8 cellular contexts compared by ENCODE assay signal in the genomic region with DNA sequence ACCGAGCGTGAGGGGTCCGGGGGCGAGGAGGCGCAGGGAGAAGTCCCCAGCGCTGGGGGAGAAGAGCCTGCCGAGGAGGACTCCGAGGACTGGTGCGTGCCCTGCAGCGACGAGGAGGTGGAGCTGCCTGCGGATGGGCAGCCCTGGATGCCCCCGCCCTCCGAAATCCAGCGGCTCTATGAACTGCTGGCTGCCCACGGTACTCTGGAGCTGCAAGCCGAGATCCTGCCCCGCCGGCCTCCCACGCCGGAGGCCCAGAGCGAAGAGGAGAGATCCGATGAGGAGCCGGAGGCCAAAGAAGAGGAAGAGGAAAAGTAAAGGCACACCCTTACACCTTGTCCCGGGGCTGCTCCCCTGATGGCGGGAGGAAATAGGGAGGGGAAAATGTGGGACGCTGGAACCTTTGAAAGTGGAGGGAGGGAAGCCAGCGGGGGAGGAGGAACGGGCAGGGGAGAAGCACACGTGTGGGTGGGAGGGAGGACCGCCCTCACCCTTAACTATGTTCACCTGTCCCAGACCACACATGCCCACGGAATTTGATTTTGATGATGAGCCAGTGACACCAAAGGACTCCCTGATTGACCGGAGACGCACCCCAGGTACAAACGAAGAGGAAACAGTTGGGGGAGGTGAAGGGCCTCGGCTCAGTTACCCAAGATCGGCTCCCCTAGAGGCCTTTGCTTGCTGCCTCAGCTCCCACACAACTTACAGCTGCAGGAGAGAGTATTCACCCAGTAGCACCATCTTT. TPM values are rescaled to one million over a fixed set of nuclear protein-coding genes. Genes with fewer than 3 reads are reported as not detected.
DNase-seq lines count a peak whose midpoint lies in the region; ATAC-seq and TF ChIP-seq lines count a peak whose summit lies in the region.

No MANE protein-coding gene starts in this region.

- intact Hi-C loops in dendritic cell treated with granulocyte-macrophage colony-stimulating factor and Interleukin-4, amounts not matched to agents 40 ng/mL and 50 ng/mL, for 4 days (cut with micrococcal nuclease): loop anchor here (1.0 to 10.0 kb wide), 4 partner anchors 12 to 172 kb away; partner anchors contain the start of genes KIF22 and TAOK2

- H3K4me1 ChIP-seq in GM23338 (ENCODE audit: insufficient read depth): peaks cover 45% of the 10 kb centered on the region
- H3K4me1 ChIP-seq in lung (ENCODE audit: control insufficient read depth in 2 of 2, insufficient read depth in 2 of 2, low read length in 2 of 2): peaks cover 0 to 15% of the 10 kb centered on the region in 2 donors
- H3K4me1 ChIP-seq in subcutaneous abdominal adipose tissue (ENCODE audit: control insufficient read depth in 5 of 5, insufficient read depth in 5 of 5, low read length in 5 of 5): peaks cover 14 to 61% (median 54%) of the 10 kb centered on the region in 5 donors

- H3K9me2 ChIP-seq in GM23338 (ENCODE audit: insufficient read depth): no peaks in the 10 kb centered on the region

- H3K9me3 ChIP-seq in lung (ENCODE audit: control insufficient read depth in 2 of 2, insufficient read depth in 1 of 2, low read length in 1 of 2) (no peaks in the 10 kb centered on the region), subcutaneous abdominal adipose tissue (ENCODE audit: control insufficient read depth in 5 of 5, low read length in 5 of 5) (no peaks in the 10 kb centered on the region)

- WGBS in lung, 2 donors: 1 to 2% methylated on average over 35 to 37 of the region's 37 CpGs

- DNase-seq in GF-D8 (lab: John Stamatoyannopoulos, UW) (peak; percentile 49), GM23338 (ENCODE audit: low spot score) (peak; percentile 80), MV-4-11 (lab: John Stamatoyannopoulos, UW) (peak; percentile 47), lung (ENCODE audit: low spot score) (no peak)

- H3K36me3 Mint-ChIP-seq in GM23338 (ENCODE audit: low read depth): peaks cover 35% of the 10 kb centered on the region
- H3K36me3 Mint-ChIP-seq in dendritic cell treated with granulocyte-macrophage colony-stimulating factor and Interleukin-4, amounts not matched to agents 40 ng/mL and 50 ng/mL, for 4 days (ENCODE audit: low read depth): peaks cover 51% of the 10 kb centered on the region

- H3K36me3 ChIP-seq in GM23338 (ENCODE audit: insufficient read depth): peaks cover 13% of the 10 kb centered on the region
- H3K36me3 ChIP-seq in lung (ENCODE audit: control insufficient read depth in 2 of 2, insufficient read depth in 2 of 2, low read length in 2 of 2): peaks cover 0 to 4% of the 10 kb centered on the region in 2 donors
- H3K36me3 ChIP-seq in subcutaneous abdominal adipose tissue (ENCODE audit: control insufficient read depth in 5 of 5, insufficient read depth in 5 of 5, low read length in 5 of 5): peaks cover 0 to 14% (median 8%) of the 10 kb centered on the region in 5 donors

- peak overlapping the region; percentile 96 for H3K4me3 Mint-ChIP-seq in GM23338
- peak overlapping the region; percentile 96 for H3K4me3 Mint-ChIP-seq in dendritic cell treated with granulocyte-macrophage colony-stimulating factor and Interleukin-4, amounts not matched to agents 40 ng/mL and 50 ng/mL, for 4 days

- H4K20me1 ChIP-seq in GM23338 (replicated peaks; ENCODE audit: insufficient read depth): 0 out of 2 replicates have a peak, but pooled peaks cover 5% of the 10 kb centered on the region

- peak in 1 of 2 experiments; percentile 17; a peak in 2 of 4 replicates for TF ChIP-seq CTCF in GM23338 (conservative IDR thresholded peaks at IDR 0.05; ENCODE audit: low read depth in 2 of 2)
- TF ChIP-seq CTCF in VCaP (conservative IDR thresholded peaks at IDR 0.05): no peak
- TF ChIP-seq CTCF in lung (IDR thresholded peaks at IDR 0.05; ENCODE audit: control extremely low read depth, extremely low read depth): no peak

- peaks cover 23% of the 10 kb centered on the region for H3K79me2 ChIP-seq in GM23338 (replicated peaks; ENCODE audit: insufficient read depth)

- H3K27me3 ChIP-seq in GM23338 (ENCODE audit: insufficient read depth) (no peaks in the 10 kb centered on the region), lung (ENCODE audit: control insufficient read depth, insufficient read depth) (no peaks in the 10 kb centered on the region), subcutaneous abdominal adipose tissue (ENCODE audit: control insufficient read depth in 5 of 5, insufficient read depth in 4 of 5, low read length in 5 of 5) (no peaks in the 10 kb centered on the region)

- H3K4me2 ChIP-seq in GM23338: peak overlapping the region; percentile 98

- H3K9ac ChIP-seq in subcutaneous abdominal adipose tissue (ENCODE audit: low read length in 5 of 5): peak overlapping the region; percentile 26 to 89 (median 77)

- peak; percentile 19 for ATAC-seq in GM23338
- ATAC-seq in lung (ENCODE audit: insufficient read depth, low FRiP score): no peak
- no peak for ATAC-seq in HG03175 (IDR thresholded peaks at IDR 0.05; ENCODE audit: unreplicated experiment)

- H3K27ac ChIP-seq in GM23338 (ENCODE audit: low read depth) (peak overlapping the region; percentile 78), VCaP (peak overlapping the region; percentile 92), lung (ENCODE audit: low read depth in 1 of 2, low read length in 1 of 2) (peak overlapping the region; percentile 95 to 96), subcutaneous abdominal adipose tissue (ENCODE audit: low read depth, low read length) (peak overlapping the region; percentile 83)

- peak overlapping the region; percentile 97 for H3K27ac Mint-ChIP-seq in GM23338
- H3K27ac Mint-ChIP-seq in dendritic cell treated with granulocyte-macrophage colony-stimulating factor and Interleukin-4, amounts not matched to agents 40 ng/mL and 50 ng/mL, for 4 days: peak overlapping the region; percentile 98

- peaks cover 25% of the 10 kb centered on the region; the same call in 1 of the 2 replicates for H3F3A ChIP-seq in GM23338 (replicated peaks; ENCODE audit: low read depth)

- peaks cover 23% of the 10 kb centered on the region for H3K27me3 Mint-ChIP-seq in GM23338 (ENCODE audit: insufficient read depth, low read depth, poor library complexity)
- H3K27me3 Mint-ChIP-seq in dendritic cell treated with granulocyte-macrophage colony-stimulating factor and Interleukin-4, amounts not matched to agents 40 ng/mL and 50 ng/mL, for 4 days: peaks cover 31% of the 10 kb centered on the region

- H3K4me3 ChIP-seq in GM23338: peak overlapping the region; percentile 100
- H3K4me3 ChIP-seq in lung: peak overlapping the region; percentile 70
- H3K4me3 ChIP-seq in subcutaneous abdominal adipose tissue (ENCODE audit: low read depth in 1 of 5, low read length in 5 of 5): peak overlapping the region; percentile 60 to 91 (median 81)

- peak overlapping the region; percentile 97 for H2AFZ ChIP-seq in GM23338

- peaks cover 52% of the 10 kb centered on the region for H3K4me1 Mint-ChIP-seq in GM23338
- peaks cover 71% of the 10 kb centered on the region for H3K4me1 Mint-ChIP-seq in dendritic cell treated with granulocyte-macrophage colony-stimulating factor and Interleukin-4, amounts not matched to agents 40 ng/mL and 50 ng/mL, for 4 days (ENCODE audit: low read depth)

- peaks cover 4% of the 10 kb centered on the region; the same call in 1 of the 3 replicates for H3K9me3 Mint-ChIP-seq in GM23338
- no peaks in the 10 kb centered on the region for H3K9me3 Mint-ChIP-seq in dendritic cell treated with granulocyte-macrophage colony-stimulating factor and Interleukin-4, amounts not matched to agents 40 ng/mL and 50 ng/mL, for 4 days

TF ChIP-seq in GM23338, 12 proteins besides CTCF, POLR2A, EP300 and RAD21:
- no peak for TF ChIP-seq EZH2phosphoT487 (IDR thresholded peaks at IDR 0.05; ENCODE audit: unreplicated experiment)
- TF ChIP-seq POLR2AphosphoS5 (IDR thresholded peaks at IDR 0.05; ENCODE audit: low read depth): peak; percentile 40
TF ChIP-seq in GM23338: peak in this region for 1.

RNA-seq across cellular contexts. Expression of gene PAGR1, which starts 0.9 kb away (rescaled TPM):
- 59.7 and 67.6 TPM in 2 replicates for total RNA-seq in GM23338 (2014; rRNA removed; shearing (Covaris generic))
- 76.7 and 78.7 TPM in 2 replicates for polyA plus RNA-seq in GM23338 (2016; fragmentation: Nextera tagmentation; extraction: Ambion mirVana)
- 10 to 100 TPM; 18.4 to 23.1 TPM for total RNA-seq in lung
- polyA plus RNA-seq in lung: 10 to 100 TPM; 29.8 to 43.2 TPM

RNA-seq across cellular contexts. Expression of gene MVP, which starts 3.4 kb away (rescaled TPM):
- 2.6 and 3.7 TPM in 2 replicates for total RNA-seq in GM23338 (2014; rRNA removed; shearing (Covaris generic))
- 1.4 and 2.0 TPM in 2 replicates for polyA plus RNA-seq in GM23338 (2016; fragmentation: Nextera tagmentation; extraction: Ambion mirVana)
- 100 to 1,000 TPM; 150 to 322 TPM for total RNA-seq in lung
- polyA plus RNA-seq in lung: 100 to 1,000 TPM; 239 to 267 TPM

RNA-seq across cellular contexts. Expression of gene PRRT2, which starts 4.9 kb away (rescaled TPM):
- total RNA-seq in GM23338 (2014; rRNA removed; shearing (Covaris generic)): 8.9 and 13.3 TPM in 2 replicates
- polyA plus RNA-seq in GM23338 (2016; fragmentation: Nextera tagmentation; extraction: Ambion mirVana) (13.6 and 16.6 TPM in 2 replicates), lung (1 to 10 TPM in 1 of 2 donors, under 1 TPM in 1; 0.49 to 1.8 TPM)
- 1 to 10 TPM; 1.2 to 6.5 TPM for total RNA-seq in lung

RNA-seq across cellular contexts. Expression of gene MAZ, which starts 10.5 kb away (rescaled TPM):
- total RNA-seq in GM23338 (2014; rRNA removed; shearing (Covaris generic)): 181 and 270 TPM in 2 replicates
- polyA plus RNA-seq in GM23338 (2016; fragmentation: Nextera tagmentation; extraction: Ambion mirVana): 155 and 170 TPM in 2 replicates
- total RNA-seq in lung: 100 to 1,000 TPM in 1 of 2 donors, 10 to 100 TPM in 1; 94.9 to 159 TPM
- 100 to 1,000 TPM; 112 to 170 TPM for polyA plus RNA-seq in lung

RNA-seq across cellular contexts. Expression of gene KIF22, which starts 26.3 kb away (rescaled TPM):
- total RNA-seq in GM23338 (2014; rRNA removed; shearing (Covaris generic)): 179 and 192 TPM in 2 replicates
- polyA plus RNA-seq in GM23338 (2016; fragmentation: Nextera tagmentation; extraction: Ambion mirVana) (110 and 120 TPM in 2 replicates), lung (10 to 100 TPM; 22.1 to 84.9 TPM)
- 10 to 100 TPM; 24.3 to 27.6 TPM for total RNA-seq in lung

Comparison
In these comparisons a context has a peak if more than half of its experiments do, and no peak if none do; other contexts are left out.
1. RNA of gene MVP, which starts 3.4 kb away (total RNA-seq): 150 to 322 TPM in lung; 2.6 to 3.7 TPM in GM23338; every median in the first group is over 10 times any median in the second.
2. Peak in every context shown above with its lines, with median percentiles within 50 percentile points of each other: H3K27ac ChIP-seq and H3K4me3 ChIP-seq.